In genomic region chr20:60264024-60264709, GRCh38 we compare ENCODE assay signal across 18 cellular contexts.
"Had no signal": no experiment of that assay in that cellular context is flagged by ENCODE, and none has a peak within 500 bp of the region (broad histone marks: within the 10 kb centered on the region; RNA-seq: fewer than 3 reads in every experiment).

No MANE protein-coding gene starts in this region.

- DNase-seq: Kasumi-1; KG1; MM.1S; NCI-H187; NCI-H2029; NCI-H2081 treated with DMSO at 0.1 percent for 48 hours; NCI-H2171; NCI-H226; NCI-H446 treated with DMSO at 0.1 percent for 48 hours; NCI-H510A treated with DMSO at 0.1 percent for 48 hours; NCI-H526; NCI-H82; NK-92 treated with Interleukin-12 subunit alpha and Interleukin-12 subunit beta, amount 100 ng/mL, for 24 hours; PC-3; SHP77 had no signal

- ATAC-seq: Panc1, PC-3 had no signal

- H3K27ac ChIP-seq: HL-60, RWPE1 had no signal
